23 cellular contexts compared by ENCODE assay signal in genomic region chr1:180560200-180560867, GRCh38. TPM values are rescaled to one million over a fixed set of nuclear protein-coding genes. Genes with fewer than 3 reads are reported as not detected.
DNase-seq lines count a peak whose midpoint lies in the region; ATAC-seq, FAIRE-seq and TF ChIP-seq lines count a peak whose summit lies in the region.
"Had no signal": no experiment of that assay in that cellular context is flagged by ENCODE, and none has a peak within 500 bp of the region (broad histone marks: within the 10 kb centered on the region; RNA-seq: fewer than 3 reads in every experiment).

No MANE protein-coding gene starts in this region.

- H3K9me3 ChIP-seq in heart left ventricle = no peaks in the 10 kb centered on the region
- H3K9me3 ChIP-seq in ascending aorta = no peaks in the 10 kb centered on the region
- no peaks in the 10 kb centered on the region for H3K9me3 ChIP-seq in HepG2 (ENCODE audit: low read length)
- H3K9me3 ChIP-seq: gastrocnemius medialis had no signal

- no peak for FAIRE-seq in HepG2 (lab: Jason Lieb, UNC)
- FAIRE-seq in urothelium cell line (lab: Jason Lieb, UNC) = no peak

- H3K27me3 ChIP-seq in heart left ventricle (no peaks in the 10 kb centered on the region), ascending aorta (no peaks in the 10 kb centered on the region), HepG2 (ENCODE audit: control insufficient read depth in 1 of 2, insufficient read depth in 2 of 2, low read length in 2 of 2) (no peaks in the 10 kb centered on the region; a peak in 2 of 5 replicates)
- H3K27me3 ChIP-seq: brain microvascular endothelial cell, gastrocnemius medialis had no signal

- H3K27ac ChIP-seq in heart left ventricle (peak overlapping the region; percentile 23 to 92 (median 80)), ascending aorta (peak overlapping the region; percentile 76 to 78), HepG2 (ENCODE audit: extremely low read length, insufficient read depth, low read length) (no peak overlapping the region)
- H3K27ac ChIP-seq: brain microvascular endothelial cell, dorsolateral prefrontal cortex, gastrocnemius medialis had no signal

- H2AFZ ChIP-seq in HepG2 (ENCODE audit: low read length) = no peak overlapping the region

- no peak overlapping the region for H3K4me2 ChIP-seq in HepG2 (ENCODE audit: low read depth, low read length)

- in situ Hi-C loops in HepG2 (cut with HindIII; ENCODE audit: extremely low pct_ligation_motif_present, low pct_unique_long_range_greater_than_20kb) = no loop called here

- POLR2A ChIA-PET in HepG2 (lab: Yijun Ruan, JAX) = no interaction called here

- no TSS peak for BruUV-seq in HepG2 (replicated peaks; lab: Mats Ljungman, UMichigan)

- TF ChIP-seq POLR2A in heart left ventricle (IDR thresholded peaks at IDR 0.05) (no peak), HepG2 (IDR thresholded peaks at IDR 0.05; ENCODE audit: insufficient read depth in 1 of 2, low read depth in 2 of 2, low read length in 2 of 2) (no peak)

- no peaks in the 10 kb centered on the region for H4K20me1 ChIP-seq in HepG2 (ENCODE audit: insufficient read depth, low read length)

- H3K4me1 ChIP-seq in heart left ventricle = peaks cover 2 to 54% (median 27%) of the 10 kb centered on the region in 12 donors
- H3K4me1 ChIP-seq in ascending aorta = peaks cover 8 to 25% of the 10 kb centered on the region in 2 donors
- peaks cover 25% of the 10 kb centered on the region for H3K4me1 ChIP-seq in HepG2 (ENCODE audit: insufficient read depth, low read length)

- DNase-seq in heart left ventricle (no peak), left ventricle myocardium superior (no peak), ascending aorta (ENCODE audit: low spot score in 2 of 2) (no peak), HepG2 (ENCODE audit: low spot score) (peak; percentile 11), urothelium cell line (ENCODE audit: low spot score) (peak; percentile 39), OCI-M1 (lab: John Stamatoyannopoulos, UW) (no peak), Ammon's horn (ENCODE audit: low spot score) (no peak)
- DNase-seq: activated CD4-positive, alpha-beta memory T cell treated with anti-CD3 and anti-CD28 coated beads for 36 hours; activated T-cell treated with anti-CD3 and anti-CD28 coated beads, Interleukin-2, amount 50 U/mL, for 1 hour; brain microvascular endothelial cell; CD8-positive, alpha-beta memory T cell; DND-41; dorsolateral prefrontal cortex; gastrocnemius medialis; MM.1S; naive thymus-derived CD8-positive, alpha-beta T cell; NCI-H146; RPMI8226 had no signal

- H3K9ac ChIP-seq in HepG2 (ENCODE audit: insufficient read depth, low read depth, low read length) = no peak overlapping the region

- TF ChIP-seq EP300 in HepG2 (IDR thresholded peaks at IDR 0.05; ENCODE audit: low read depth in 2 of 2, low read length in 2 of 2) (no peak), HepG2 (CRISPR knock-in tag; IDR thresholded peaks at IDR 0.05; ENCODE audit: borderline replicate concordance) (no peak)

- H3K36me3 ChIP-seq in heart left ventricle (no peaks in the 10 kb centered on the region), ascending aorta (no peaks in the 10 kb centered on the region), HepG2 (replicated peaks in 1 of 2; ENCODE audit: control insufficient read depth in 1 of 2, insufficient read depth in 2 of 2, low read length in 2 of 2) (no peaks in the 10 kb centered on the region)
- H3K36me3 ChIP-seq: brain microvascular endothelial cell, gastrocnemius medialis had no signal

- WGBS in heart left ventricle, 4 donors = 32 to 40% (median 35%) methylated on average over 3 of the region's 3 CpGs
- 3% methylated on average over 3 of the region's 3 CpGs for WGBS in HepG2 (ENCODE audit: low lambda C conversion rate)

- intact Hi-C loops in heart left ventricle (cut with DNase I) = loop anchor here in 1 of 10 donors (10.0 kb wide), 1 partner anchor 74 kb away; the partner anchor contains the start of gene XPR1
- intact Hi-C loops in left ventricle myocardium superior (cut with micrococcal nuclease) = no loop called here
- intact Hi-C loops in ascending aorta (cut with DNase I) = loop anchor here (2.0 to 5.0 kb wide), 3 partner anchors 18 to 72 kb away; partner anchors contain the start of gene XPR1
- intact Hi-C loops in HepG2 (cut with micrococcal nuclease; ENCODE audit: unreplicated experiment) = no loop called here

- no peak for TF ChIP-seq RAD21 in HepG2 (CRISPR knock-in tag; IDR thresholded peaks at IDR 0.05)

- CTCF ChIA-PET in HepG2 (lab: Yijun Ruan, JAX; ENCODE audit: low intra/inter-chr PET ratio, low total read pairs) = no interaction called here

- ATAC-seq in heart left ventricle = no peak
- ATAC-seq in left ventricle myocardium superior = no peak
- ATAC-seq in HepG2 = peak; percentile 60
- ATAC-seq in GM21515 (IDR thresholded peaks at IDR 0.05; ENCODE audit: unreplicated experiment) = no peak
- ATAC-seq: gastrocnemius medialis; naive thymus-derived CD8-positive, alpha-beta T cell had no signal

- no peak for TF ChIP-seq CTCF in heart left ventricle (IDR thresholded peaks at IDR 0.05)
- TF ChIP-seq CTCF in ascending aorta (IDR thresholded peaks at IDR 0.05) = no peak
- no peak for TF ChIP-seq CTCF in HepG2 (CRISPR knock-in tag; IDR thresholded peaks at IDR 0.05)

- no peaks in the 10 kb centered on the region for H3K79me2 ChIP-seq in HepG2 (ENCODE audit: insufficient read depth, low read length)

- H3K4me3 ChIP-seq in heart left ventricle = no peak overlapping the region
- no peak overlapping the region for H3K4me3 ChIP-seq in ascending aorta
- no peak overlapping the region for H3K4me3 ChIP-seq in HepG2 (replicated peaks in 1 of 3; ENCODE audit: insufficient read depth in 1 of 3, low read depth in 2 of 3, low read length in 3 of 3)
- H3K4me3 ChIP-seq: dorsolateral prefrontal cortex, gastrocnemius medialis had no signal

TF ChIP-seq in HepG2, 621 proteins besides CTCF, POLR2A, EP300 and RAD21 (continues in another document):
- TF ChIP-seq ZNF891 (CRISPR knock-in tag; IDR thresholded peaks at IDR 0.05) = no peak
- TF ChIP-seq RBFOX2 (IDR thresholded peaks at IDR 0.05; ENCODE audit: low read depth, low read length) = no peak

RNA-seq across cellular contexts. Expression of gene OVAAL, which starts 1.6 kb away (rescaled TPM):
- total RNA-seq in heart left ventricle (10 to 100 TPM in 1 of 9 donors, 1 to 10 TPM in 8; 1.5 to 13.9 (median 2.4) TPM), left ventricle myocardium superior (1.5 TPM), ascending aorta (not detected), HepG2 (2016; rRNA removed; fragmentation: Illumina TruSeq; extraction: Trizol) (not detected in 2 replicates)
- polyA plus RNA-seq in heart left ventricle (10 to 100 TPM in 1 of 2 donors, 1 to 10 TPM in 1; 2.8 to 13.8 TPM), HepG2 (2011; rRNA removed) (0.04 and 0.08 TPM in 2 replicates)
- total RNA-seq in HepG2 (2016; cell fraction: cytosol; rRNA removed; fragmentation: Illumina TruSeq; extraction: Trizol; ENCODE audit: low read depth) = not detected in 2 replicates
- 0.12 TPM in 1 of 2 replicates, not detected in the other for total RNA-seq in HepG2 (2016; cell fraction: insoluble cytoplasmic fraction; rRNA removed; fragmentation: Illumina TruSeq; extraction: Trizol)
- total RNA-seq in HepG2 (2016; cell fraction: membrane; rRNA removed; fragmentation: Illumina TruSeq; extraction: Trizol) = not detected in 2 replicates
- not detected in 2 replicates for total RNA-seq in HepG2 (2016; cell fraction: nucleus; rRNA removed; fragmentation: Illumina TruSeq; extraction: Trizol)
- 0.03 and 0.09 TPM in 2 replicates for polyA plus RNA-seq in HepG2 (2011; cell fraction: cytosol; rRNA removed)
- not detected in 2 replicates for polyA plus RNA-seq in HepG2 (2011; cell fraction: nucleus; rRNA removed)
- polyA plus RNA-seq in HepG2 (2012) = 0.09 TPM in 1 of 2 replicates, not detected in the other
- polyA plus RNA-seq in HepG2 (2016; cell fraction: cytosol; fragmentation: Illumina TruSeq; extraction: Trizol; ENCODE audit: low read depth) = not detected in 2 replicates
- polyA plus RNA-seq in HepG2 (2016; cell fraction: insoluble cytoplasmic fraction; fragmentation: Illumina TruSeq; extraction: Trizol; ENCODE audit: low read depth) = not detected in 2 replicates
- 0.10 TPM in 1 of 2 replicates, not detected in the other for polyA plus RNA-seq in HepG2 (2016; cell fraction: membrane; fragmentation: Illumina TruSeq; extraction: Trizol; ENCODE audit: low read depth)
- not detected in 2 replicates for polyA plus RNA-seq in HepG2 (2016; cell fraction: nucleus; fragmentation: Illumina TruSeq; extraction: Trizol; ENCODE audit: insufficient read depth, low read depth)
- polyA minus RNA-seq in HepG2 (2011; rRNA and poly(A)+ RNA removed; ENCODE audit: low replicate concordance) = not detected in 2 replicates
- polyA minus RNA-seq in HepG2 (2011; cell fraction: cytosol; rRNA and poly(A)+ RNA removed) = not detected in 2 replicates
- not detected in 2 replicates for polyA minus RNA-seq in HepG2 (2011; cell fraction: nucleus; rRNA and poly(A)+ RNA removed)
- total RNA-seq: A673; activated CD4-positive, alpha-beta memory T cell treated with anti-CD3 and anti-CD28 coated beads for 36 hours; CD8-positive, alpha-beta memory T cell; gastrocnemius medialis; H4; lower leg skin; naive thymus-derived CD8-positive, alpha-beta T cell had no signal
- polyA plus RNA-seq: CD8-positive, alpha-beta memory T cell; esophagus; naive thymus-derived CD8-positive, alpha-beta T cell had no signal

RNA-seq across cellular contexts. Expression of gene ACBD6, which starts 58.0 kb away (rescaled TPM):
- total RNA-seq in heart left ventricle (10 to 100 TPM; 18.6 to 24.6 (median 21.5) TPM), left ventricle myocardium superior (20.5 TPM), ascending aorta (67.7 TPM), HepG2 (2016; rRNA removed; fragmentation: Illumina TruSeq; extraction: Trizol) (40.3 and 47.2 TPM in 2 replicates)
- polyA plus RNA-seq in heart left ventricle (10 to 100 TPM; 26.8 to 35.8 TPM), HepG2 (2011; rRNA removed) (33.5 and 34.6 TPM in 2 replicates)
- 30.6 and 31.1 TPM in 2 replicates for total RNA-seq in HepG2 (2016; cell fraction: cytosol; rRNA removed; fragmentation: Illumina TruSeq; extraction: Trizol; ENCODE audit: low read depth)
- total RNA-seq in HepG2 (2016; cell fraction: insoluble cytoplasmic fraction; rRNA removed; fragmentation: Illumina TruSeq; extraction: Trizol) = 41.0 and 43.9 TPM in 2 replicates
- total RNA-seq in HepG2 (2016; cell fraction: membrane; rRNA removed; fragmentation: Illumina TruSeq; extraction: Trizol) = 32.9 and 34.9 TPM in 2 replicates
- total RNA-seq in HepG2 (2016; cell fraction: nucleus; rRNA removed; fragmentation: Illumina TruSeq; extraction: Trizol) = 55.8 and 63.0 TPM in 2 replicates
- 26.4 and 27.2 TPM in 2 replicates for polyA plus RNA-seq in HepG2 (2011; cell fraction: cytosol; rRNA removed)
- 68.1 and 72.9 TPM in 2 replicates for polyA plus RNA-seq in HepG2 (2011; cell fraction: nucleus; rRNA removed)
- polyA plus RNA-seq in HepG2 (2012) = 36.1 and 39.1 TPM in 2 replicates
- 21.5 and 22.5 TPM in 2 replicates for polyA plus RNA-seq in HepG2 (2016; cell fraction: cytosol; fragmentation: Illumina TruSeq; extraction: Trizol; ENCODE audit: low read depth)
- 32.0 and 34.5 TPM in 2 replicates for polyA plus RNA-seq in HepG2 (2016; cell fraction: insoluble cytoplasmic fraction; fragmentation: Illumina TruSeq; extraction: Trizol; ENCODE audit: low read depth)
- polyA plus RNA-seq in HepG2 (2016; cell fraction: membrane; fragmentation: Illumina TruSeq; extraction: Trizol; ENCODE audit: low read depth) = 24.3 and 28.2 TPM in 2 replicates
- polyA plus RNA-seq in HepG2 (2016; cell fraction: nucleus; fragmentation: Illumina TruSeq; extraction: Trizol; ENCODE audit: insufficient read depth, low read depth) = 64.9 and 65.5 TPM in 2 replicates
- 52.6 and 104 TPM in 2 replicates for polyA minus RNA-seq in HepG2 (2011; rRNA and poly(A)+ RNA removed; ENCODE audit: low replicate concordance)
- polyA minus RNA-seq in HepG2 (2011; cell fraction: cytosol; rRNA and poly(A)+ RNA removed) = 16.2 and 16.5 TPM in 2 replicates
- 83.4 and 88.0 TPM in 2 replicates for polyA minus RNA-seq in HepG2 (2011; cell fraction: nucleus; rRNA and poly(A)+ RNA removed)

Comparison
In these comparisons a context has a peak if more than half of its experiments do, and no peak if none do; other contexts are left out.
1. DNase-seq: peak in HepG2 (single experiment) and urothelium cell line (single experiment); none in heart left ventricle (0 of 5), left ventricle myocardium superior (single experiment), ascending aorta (0 of 2), OCI-M1 (single experiment) and Ammon's horn (single experiment).